In the genomic region with DNA sequence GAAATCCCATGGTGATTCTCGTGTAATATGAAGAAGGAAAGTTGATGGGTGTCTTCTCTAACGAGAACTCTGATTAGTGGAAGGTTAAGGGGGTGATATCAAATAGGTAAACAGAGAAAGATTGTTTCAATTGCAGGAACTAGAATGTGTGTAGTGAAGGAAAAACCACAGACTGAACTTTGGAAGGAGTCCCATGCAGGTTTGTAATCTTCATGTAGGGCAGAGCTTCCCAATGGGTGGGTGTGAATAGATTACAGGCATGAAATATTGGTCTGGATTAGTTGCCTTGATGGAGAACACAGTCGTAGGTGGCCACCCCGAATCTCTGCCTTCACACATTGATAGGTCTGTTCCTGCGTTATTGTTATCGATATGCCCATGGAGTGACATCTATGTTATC, we compare ENCODE assay signal across 22 cellular contexts.
DNase-seq lines count a peak whose midpoint lies in the region; ATAC-seq, FAIRE-seq and TF ChIP-seq lines count a peak whose summit lies in the region.
"Had no signal": no experiment of that assay in that cellular context is flagged by ENCODE, and none has a peak within 500 bp of the region (broad histone marks: within the 10 kb centered on the region; RNA-seq: fewer than 3 reads in every experiment).

No MANE protein-coding gene starts in this region.

- no peak for TF ChIP-seq CTCF in HepG2 (CRISPR knock-in tag; IDR thresholded peaks at IDR 0.05)
- no peak for TF ChIP-seq CTCF in right lobe of liver (IDR thresholded peaks at IDR 0.05)
- TF ChIP-seq CTCF in brain microvascular endothelial cell (IDR thresholded peaks at IDR 0.05; ENCODE audit: low read depth, low read length, missing control alignments) = no peak
- TF ChIP-seq CTCF in chondrocyte (IDR thresholded peaks at IDR 0.05) = no peak

- in situ Hi-C loops in HepG2 (cut with HindIII; ENCODE audit: extremely low pct_ligation_motif_present, low pct_unique_long_range_greater_than_20kb) = no loop called here
- in situ Hi-C loops in brain microvascular endothelial cell (cut with HindIII; ENCODE audit: low pct_ligation_motif_present, low sequenced_read_pairs) = no loop called here

- H3K9ac ChIP-seq in HepG2 (ENCODE audit: insufficient read depth, low read depth, low read length) = no peak overlapping the region
- H3K9ac ChIP-seq: GM23248 had no signal

- CTCF ChIA-PET in HepG2 (lab: Yijun Ruan, JAX; ENCODE audit: low intra/inter-chr PET ratio, low total read pairs) = no interaction called here

- TF ChIP-seq EP300 in HepG2 (IDR thresholded peaks at IDR 0.05; ENCODE audit: low read depth in 2 of 2, low read length in 2 of 2) (no peak), HepG2 (CRISPR knock-in tag; IDR thresholded peaks at IDR 0.05; ENCODE audit: borderline replicate concordance) (no peak)

- H3K4me3 Mint-ChIP-seq in T-helper 17 cell (peak overlapping the region; percentile 13), chondrocyte (ENCODE audit: unreplicated experiment) (no peak overlapping the region)
- H3K4me3 Mint-ChIP-seq: B cell had no signal

- peaks cover 5% of the 10 kb centered on the region for H3K79me2 ChIP-seq in HepG2 (ENCODE audit: insufficient read depth, low read length)

- no peaks in the 10 kb centered on the region for H3K36me3 Mint-ChIP-seq in T-helper 17 cell (ENCODE audit: low read depth)
- no peaks in the 10 kb centered on the region for H3K36me3 Mint-ChIP-seq in chondrocyte (ENCODE audit: low read depth)
- H3K36me3 Mint-ChIP-seq: CD4-positive, alpha-beta memory T cell had no signal

- H3K4me1 Mint-ChIP-seq in T-helper 17 cell = peaks cover 17% of the 10 kb centered on the region
- peaks cover 5% of the 10 kb centered on the region for H3K4me1 Mint-ChIP-seq in chondrocyte (ENCODE audit: low read depth)

- no peak overlapping the region for H2AFZ ChIP-seq in HepG2 (ENCODE audit: low read length)
- H2AFZ ChIP-seq: GM23248 had no signal

- H3K36me3 ChIP-seq in HepG2 (replicated peaks in 1 of 2; ENCODE audit: control insufficient read depth in 1 of 2, insufficient read depth in 2 of 2, low read length in 2 of 2) (no peaks in the 10 kb centered on the region), right lobe of liver (no peaks in the 10 kb centered on the region), KOPT-K1 (ENCODE audit: insufficient read depth, low read length) (no peaks in the 10 kb centered on the region), brain microvascular endothelial cell (replicated peaks) (no peaks in the 10 kb centered on the region)

- H3K9me3 ChIP-seq in HepG2 (ENCODE audit: low read length) = no peaks in the 10 kb centered on the region
- no peaks in the 10 kb centered on the region for H3K9me3 ChIP-seq in right lobe of liver
- H3K9me3 ChIP-seq in KOPT-K1 (ENCODE audit: insufficient read depth, low read length, poor library complexity, severe bottlenecking) = peaks cover 13% of the 10 kb centered on the region
- H3K9me3 ChIP-seq in T-helper 17 cell (ENCODE audit: control insufficient read depth, low read length, poor library complexity, severe bottlenecking) = no peaks in the 10 kb centered on the region

- H3K4me1 ChIP-seq in HepG2 (ENCODE audit: insufficient read depth, low read length) (peaks cover 26% of the 10 kb centered on the region), right lobe of liver (no peaks in the 10 kb centered on the region)

- DNase-seq in HepG2 (ENCODE audit: low spot score) (peak; percentile 67), right lobe of liver (no peak), T-helper 17 cell (no peak), brain microvascular endothelial cell (no peak), NCI-H510A (lab: John Stamatoyannopoulos, UW) (no peak), chondrocyte (ENCODE audit: low spot score) (no peak)
- DNase-seq: C1 segment of cervical spinal cord; Calu3; CD4-positive, alpha-beta memory T cell; COR-L47; DMS53; DMS79 treated with DMSO at 0.1 percent for 48 hours; GM23248; HCEC 1CT had no signal

- H3K27me3 Mint-ChIP-seq in T-helper 17 cell (no peaks in the 10 kb centered on the region), chondrocyte (ENCODE audit: low read depth) (no peaks in the 10 kb centered on the region)
- H3K27me3 Mint-ChIP-seq: CD4-positive, alpha-beta memory T cell had no signal

- H3K4me3 ChIP-seq in HepG2 (replicated peaks in 1 of 3; ENCODE audit: insufficient read depth in 1 of 3, low read depth in 2 of 3, low read length in 3 of 3) (no peak overlapping the region), right lobe of liver (no peak overlapping the region), brain microvascular endothelial cell (ENCODE audit: low read depth, low read length) (no peak overlapping the region)
- H3K4me3 ChIP-seq: GM23248 had no signal

- no peaks in the 10 kb centered on the region for H4K20me1 ChIP-seq in HepG2 (ENCODE audit: insufficient read depth, low read length)

- H3K27ac ChIP-seq in HepG2 (ENCODE audit: extremely low read length, insufficient read depth, low read length) (no peak overlapping the region), right lobe of liver (no peak overlapping the region), KOPT-K1 (ENCODE audit: low read depth, low read length, poor library complexity, severe bottlenecking) (peak overlapping the region; percentile 64), brain microvascular endothelial cell (no peak overlapping the region)
- H3K27ac ChIP-seq: 22Rv1, GM23248 had no signal

- no peaks in the 10 kb centered on the region for H3K9me3 Mint-ChIP-seq in chondrocyte (ENCODE audit: low read depth)

- intact Hi-C loops in HepG2 (cut with micrococcal nuclease; ENCODE audit: unreplicated experiment) (no loop called here), right lobe of liver (cut with DNase I) (no loop called here)

- no peak for TF ChIP-seq RAD21 in HepG2 (CRISPR knock-in tag; IDR thresholded peaks at IDR 0.05)

- FAIRE-seq in HepG2 (lab: Jason Lieb, UNC) = peak; percentile 12
- FAIRE-seq: A204.1, G401.6, GM12892, H1 had no signal

- no peak for TF ChIP-seq POLR2A in HepG2 (IDR thresholded peaks at IDR 0.05; ENCODE audit: insufficient read depth in 1 of 2, low read depth in 2 of 2, low read length in 2 of 2)
- no peak for TF ChIP-seq POLR2A in right lobe of liver (IDR thresholded peaks at IDR 0.05)

- H3K27ac Mint-ChIP-seq in T-helper 17 cell (no peak overlapping the region), chondrocyte (ENCODE audit: unreplicated experiment) (no peak overlapping the region)
- H3K27ac Mint-ChIP-seq: B cell had no signal

- peak; percentile 56 for ATAC-seq in HepG2
- ATAC-seq in right lobe of liver = no peak
- no peak for ATAC-seq in T-helper 17 cell
- ATAC-seq in GM21717 (IDR thresholded peaks at IDR 0.05; ENCODE audit: unreplicated experiment) = no peak

- 69% methylated on average over 6 of the region's 6 CpGs for WGBS in HepG2 (ENCODE audit: low lambda C conversion rate)
- 84% methylated on average over 4 of the region's 6 CpGs for WGBS in right lobe of liver (ENCODE audit: insufficient coverage, low coverage, low lambda C conversion rate, missing lambda C conversion rate)

- H3K27me3 ChIP-seq in HepG2 (ENCODE audit: control insufficient read depth in 1 of 2, insufficient read depth in 2 of 2, low read length in 2 of 2) (no peaks in the 10 kb centered on the region), right lobe of liver (no peaks in the 10 kb centered on the region), brain microvascular endothelial cell (replicated peaks) (no peaks in the 10 kb centered on the region)

- H3K4me2 ChIP-seq in HepG2 (ENCODE audit: low read depth, low read length) = no peak overlapping the region; the same call in 1 of the 2 replicates

- BruUV-seq in HepG2 (replicated peaks; lab: Mats Ljungman, UMichigan) = no TSS peak

- POLR2A ChIA-PET in HepG2 (lab: Yijun Ruan, JAX) = no interaction called here

TF ChIP-seq in HepG2, 621 proteins besides CTCF, POLR2A, EP300 and RAD21:
- TF ChIP-seq MLLT10 (CRISPR knock-in tag; IDR thresholded peaks at IDR 0.05) = no peak
- TF ChIP-seq ZNF644 (CRISPR knock-in tag; IDR thresholded peaks at IDR 0.05; ENCODE audit: low read depth) = 0 out of 2 replicates have a peak, but pooled peaks have one; percentile 41
- peak; percentile 54; the same call in 1 of the 2 replicates for TF ChIP-seq HNF4A (CRISPR knock-in tag; IDR thresholded peaks at IDR 0.05)
- TF ChIP-seq HNF4G (IDR thresholded peaks at IDR 0.05; ENCODE audit: borderline replicate concordance, low read depth, low read length) = peak; percentile 21; the same call in 1 of the 2 replicates
- TF ChIP-seq HNF4G (CRISPR knock-in tag; IDR thresholded peaks at IDR 0.05; ENCODE audit: borderline replicate concordance, low read depth) = no peak
TF ChIP-seq in HepG2: peak in this region for 3.
